27 cellular contexts compared by ENCODE assay signal in genomic region chr14:56471056-56471455, GRCh38.
"Had no signal": no experiment of that assay in that cellular context is flagged by ENCODE, and none has a peak within 500 bp of the region (broad histone marks: within the 10 kb centered on the region; RNA-seq: fewer than 3 reads in every experiment).

No MANE protein-coding gene starts in this region.

- H3K27ac ChIP-seq: adrenal gland, breast epithelium, SJCRH30, VCaP had no signal

- H3K4me1 Mint-ChIP-seq: activated CD4-positive, alpha-beta T cell treated with anti-CD3 and anti-CD28 coated beads, Interleukin-2, amount 10 ng/mL, durations not matched to agents 7 days and 5 days had no signal

- H3K27me3 ChIP-seq: adrenal gland, breast epithelium, SJCRH30 had no signal

- H3K4me3 Mint-ChIP-seq: activated CD4-positive, alpha-beta memory T cell treated with anti-CD3 and anti-CD28 coated beads for 36 hours; activated CD4-positive, alpha-beta T cell treated with anti-CD3 and anti-CD28 coated beads, Interleukin-2, amount 10 ng/mL, durations not matched to agents 7 days and 5 days; activated naive CD4-positive, alpha-beta T cell treated with anti-CD3 and anti-CD28 coated beads for 36 hours; activated naive CD8-positive, alpha-beta T cell; activated T-cell treated with anti-CD3 and anti-CD28 coated beads, Interleukin-2, amount 50 U/mL, for 4 hours had no signal

- DNase-seq: activated CD4-positive, alpha-beta memory T cell treated with anti-CD3 and anti-CD28 coated beads for 36 hours; activated CD4-positive, alpha-beta T cell treated with anti-CD3 and anti-CD28 coated beads, Interleukin-2, amount 10 ng/mL, durations not matched to agents 7 days and 5 days; activated CD4-positive, CD25-positive, alpha-beta regulatory T cell; activated CD8-positive, alpha-beta memory T cell treated with anti-CD3 and anti-CD28 coated beads for 24 hours; activated effector memory CD4-positive, alpha-beta T cell treated with anti-CD3 and anti-CD28 coated beads, Interleukin-2, amount 50 U/mL, for 16 hours; activated naive CD4-positive, alpha-beta T cell treated with anti-CD3 and anti-CD28 coated beads for 36 hours; activated T-cell treated with anti-CD3 and anti-CD28 coated beads, Interleukin-2, amount 50 U/mL, for 4 hours; adrenal gland; anterior cingulate cortex; caudate nucleus; MM.1S; NCI-H146; NCI-H187 treated with DMSO at 0.1 percent for 48 hours; NCI-H2081 treated with DMSO at 0.1 percent for 48 hours; NCI-H2171; NCI-H226; NCI-H526; NCI-H82; Right ventricle myocardium superior; RPMI8226; SJCRH30; SK-N-SH; T-helper 1 cell had no signal

- H3K4me3 ChIP-seq: adrenal gland, breast epithelium, SJCRH30 had no signal

- H3K9me3 Mint-ChIP-seq: activated CD4-positive, alpha-beta memory T cell treated with anti-CD3 and anti-CD28 coated beads for 36 hours; activated CD4-positive, alpha-beta T cell treated with anti-CD3 and anti-CD28 coated beads, Interleukin-2, amount 10 ng/mL, durations not matched to agents 7 days and 5 days; activated naive CD4-positive, alpha-beta T cell treated with anti-CD3 and anti-CD28 coated beads for 36 hours; activated T-cell treated with anti-CD3 and anti-CD28 coated beads, Interleukin-2, amount 50 U/mL, for 4 hours had no signal

- H3K9me3 ChIP-seq: adrenal gland, breast epithelium, SJCRH30, SK-N-SH had no signal

- H3K36me3 ChIP-seq: adrenal gland, breast epithelium, SJCRH30 had no signal

- ATAC-seq: activated T-cell treated with anti-CD3 and anti-CD28 coated beads, Interleukin-2, amount 50 U/mL, for 4 hours; Panc1 had no signal

- H3K4me1 ChIP-seq: adrenal gland, breast epithelium, SJCRH30 had no signal

- H3K27ac Mint-ChIP-seq: activated CD4-positive, alpha-beta memory T cell treated with anti-CD3 and anti-CD28 coated beads for 36 hours; activated CD4-positive, alpha-beta T cell treated with anti-CD3 and anti-CD28 coated beads, Interleukin-2, amount 10 ng/mL, durations not matched to agents 7 days and 5 days; activated naive CD4-positive, alpha-beta T cell treated with anti-CD3 and anti-CD28 coated beads for 36 hours; activated naive CD8-positive, alpha-beta T cell had no signal
